ENCODE assay signal across 8 cellular contexts in the genomic region with DNA sequence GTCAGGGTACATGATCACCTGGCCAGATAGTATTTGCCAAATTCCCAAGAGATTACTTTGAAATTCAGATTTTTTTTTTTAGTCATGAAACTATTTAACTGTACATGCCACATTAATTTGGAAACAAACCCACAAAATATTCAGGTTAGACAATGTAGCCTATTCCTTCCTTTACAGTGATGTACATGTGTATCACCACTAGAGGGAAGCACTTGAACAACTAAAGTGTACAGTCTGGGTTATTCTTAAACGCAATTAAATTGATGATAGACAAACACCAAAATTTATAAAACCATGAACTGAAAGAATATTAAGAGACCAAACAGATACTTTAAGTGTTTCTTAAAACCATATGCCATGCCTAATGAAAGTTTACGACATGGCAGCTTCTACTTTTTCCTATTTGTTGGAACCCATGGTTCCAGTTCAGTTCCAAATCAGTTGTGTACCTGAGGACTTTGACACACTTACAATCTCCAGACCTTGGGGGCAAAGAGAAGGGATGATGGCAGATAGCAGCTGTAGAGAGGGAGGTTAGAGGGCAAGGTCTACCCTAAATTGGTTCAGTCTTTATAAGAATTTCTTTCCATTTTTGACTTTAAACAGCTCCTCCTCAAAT. TPM values are rescaled to one million over a fixed set of nuclear protein-coding genes. Genes with fewer than 3 reads are reported as not detected.
DNase-seq lines count a peak whose midpoint lies in the region; ATAC-seq, FAIRE-seq and TF ChIP-seq lines count a peak whose summit lies in the region.

No MANE protein-coding gene starts in this region.

- TF ChIP-seq CTCF in body of pancreas (IDR thresholded peaks at IDR 0.05), result peak; percentile 44 to 83 (median 68)
- peak; percentile 44 to 73 (median 54) for TF ChIP-seq CTCF in testis (IDR thresholded peaks at IDR 0.05)

- FAIRE-seq in GM19239 (lab: Jason Lieb, UNC), result peak; percentile 88

- intact Hi-C loops in body of pancreas (cut with DNase I), result loop anchor here (10.0 kb wide), 1 partner anchor 572 kb away; no protein-coding TSS in a partner anchor
- intact Hi-C loops in testis (cut with DNase I; ENCODE audit: low total_unique reads), result no loop called here

- DNase-seq in DMS114 treated with DMSO at 0.1 percent for 48 hours (lab: John Stamatoyannopoulos, UW; ENCODE audit: unreplicated experiment) (peak; percentile 28), GM19239 (ENCODE audit: insufficient read length, low spot score) (peak; percentile 9), NCI-H345 treated with DMSO at 0.1 percent for 48 hours (lab: John Stamatoyannopoulos, UW; ENCODE audit: unreplicated experiment) (peak; percentile 59), body of pancreas (no peak), iris pigment epithelial cell (ENCODE audit: low read depth) (peak; percentile 47), testis (no peak)
- no peak for DNase-seq in activated naive CD4-positive, alpha-beta T cell (lab: John Stamatoyannopoulos, UW)

- TF ChIP-seq POLR2A in body of pancreas (IDR thresholded peaks at IDR 0.05) (no peak), testis (IDR thresholded peaks at IDR 0.05) (no peak)

- ATAC-seq in HG03103 (IDR thresholded peaks at IDR 0.05; ENCODE audit: low read depth, unreplicated experiment) (peak; percentile 63), body of pancreas (peak; percentile 79)

- H3K36me3 ChIP-seq in body of pancreas (replicated peaks in 1 of 2; ENCODE audit: insufficient read depth in 1 of 2, low read depth in 2 of 2) (no peaks in the 10 kb centered on the region), testis (ENCODE audit: low read depth, missing control alignments) (no peaks in the 10 kb centered on the region)

- 13 to 15% methylated on average over 2 of the region's 2 CpGs for WGBS in body of pancreas, 2 donors
- 19 to 26% methylated on average over 2 of the region's 2 CpGs for WGBS in testis, 2 donors

- H3K27me3 ChIP-seq in body of pancreas (no peaks in the 10 kb centered on the region), testis (no peaks in the 10 kb centered on the region)

- no peak overlapping the region for H3K27ac ChIP-seq in body of pancreas
- H3K27ac ChIP-seq in testis, result no peak overlapping the region

- H3K4me3 ChIP-seq in body of pancreas (no peak overlapping the region), testis (no peak overlapping the region)

- H3K4me1 ChIP-seq in body of pancreas, result no peaks in the 10 kb centered on the region
- no peaks in the 10 kb centered on the region for H3K4me1 ChIP-seq in testis

- H3K9me3 ChIP-seq in body of pancreas, result no peaks in the 10 kb centered on the region
- no peaks in the 10 kb centered on the region for H3K9me3 ChIP-seq in testis

RNA-seq across cellular contexts. Expression of gene TNFSF13B, which starts 52.8 kb away (rescaled TPM):
- total RNA-seq in body of pancreas (10 to 100 TPM in 1 of 2 donors, under 1 TPM in 1; 0.52 to 10.2 TPM), testis (1 to 10 TPM in 1 of 2 donors, not detected in 1; 3.7 TPM)
- 2.5 TPM for polyA plus RNA-seq in testis (ENCODE audit: insufficient read depth, low read depth, low replicate concordance)

Comparison
In these comparisons a context has a peak if more than half of its experiments do, and no peak if none do; other contexts are left out.
1. DNase-seq: peak in DMS114 treated with DMSO at 0.1 percent for 48 hours (single experiment), GM19239 (single experiment), NCI-H345 treated with DMSO at 0.1 percent for 48 hours (single experiment) and iris pigment epithelial cell (single experiment); none in body of pancreas (0 of 4), testis (single experiment) and activated naive CD4-positive, alpha-beta T cell (0 of 4).